ENCODE assay signal across 8 cellular contexts in the genomic region with DNA sequence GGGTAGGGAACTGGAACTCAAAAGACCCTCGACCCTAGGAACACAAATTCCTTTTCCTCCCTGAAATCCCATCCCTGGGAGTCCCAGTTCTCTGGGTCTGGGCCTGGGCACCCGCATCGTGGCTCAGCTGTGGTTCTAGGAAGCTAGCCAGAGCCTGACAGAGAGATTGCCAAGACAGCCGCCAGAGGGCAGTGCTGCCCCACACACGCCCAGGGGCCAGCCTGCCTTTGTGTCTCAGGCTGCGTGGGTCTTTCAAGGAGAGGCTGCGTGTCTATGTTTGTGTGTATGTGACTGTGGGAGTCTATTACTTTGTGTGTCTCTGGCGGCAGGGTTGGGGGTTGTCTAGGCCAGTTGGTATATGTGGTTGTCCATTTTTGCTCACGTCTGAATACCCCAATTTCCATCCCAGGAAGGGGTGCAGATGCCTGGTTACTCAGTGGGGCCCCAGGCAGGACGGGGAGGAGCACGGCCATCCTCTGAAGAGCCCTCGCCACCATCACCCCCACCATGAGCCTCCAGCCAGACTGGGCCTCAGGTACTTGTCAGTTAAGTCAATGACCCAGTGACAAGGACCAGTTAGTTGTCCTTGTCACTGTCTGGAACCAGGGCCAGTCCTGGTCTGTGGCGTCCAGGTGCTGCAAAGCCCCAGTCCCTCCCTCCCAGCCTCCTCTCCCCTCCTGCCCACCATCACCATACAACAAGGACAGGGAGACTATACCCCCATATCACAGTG. TPM values are rescaled to one million over a fixed set of nuclear protein-coding genes. Genes with fewer than 3 reads are reported as not detected.
DNase-seq lines count a peak whose midpoint lies in the region; ATAC-seq and TF ChIP-seq lines count a peak whose summit lies in the region.

No MANE protein-coding gene starts in this region.

- ATAC-seq in GM19463 (IDR thresholded peaks at IDR 0.05; ENCODE audit: unreplicated experiment), result peak; percentile 70

- H3K27me3 ChIP-seq in MG63, result no peaks in the 10 kb centered on the region
- H3K27me3 ChIP-seq in ovary, result no peaks in the 10 kb centered on the region
- H3K27me3 ChIP-seq in tibial nerve, result peaks cover 0 to 30% of the 10 kb centered on the region in 2 donors

- H3K4me3 ChIP-seq in MG63, result no peak overlapping the region
- H3K4me3 ChIP-seq in ovary, result no peak overlapping the region
- H3K4me3 ChIP-seq in tibial nerve, result no peak overlapping the region

- H3K9me3 Mint-ChIP-seq in activated naive CD4-positive, alpha-beta T cell treated with anti-CD3 and anti-CD28 coated beads for 36 hours, result no peaks in the 10 kb centered on the region

- TF ChIP-seq POLR2A in ovary (IDR thresholded peaks at IDR 0.05) (no peak), tibial nerve (IDR thresholded peaks at IDR 0.05) (no peak)

- no peaks in the 10 kb centered on the region for H3K4me1 ChIP-seq in ovary (ENCODE audit: insufficient read depth)
- peaks cover 0 to 25% (median 13%) of the 10 kb centered on the region in 4 donors for H3K4me1 ChIP-seq in tibial nerve

- H3K9me3 ChIP-seq in MG63 (no peaks in the 10 kb centered on the region), ovary (no peaks in the 10 kb centered on the region), tibial nerve (no peaks in the 10 kb centered on the region)

- H3K27ac Mint-ChIP-seq in activated naive CD4-positive, alpha-beta T cell treated with anti-CD3 and anti-CD28 coated beads for 36 hours, result no peak overlapping the region

- H3K4me1 Mint-ChIP-seq in activated naive CD4-positive, alpha-beta T cell treated with anti-CD3 and anti-CD28 coated beads for 36 hours (ENCODE audit: low read depth), result peaks cover 11% of the 10 kb centered on the region

- peak; percentile 96 for TF ChIP-seq CTCF in C4-2B (conservative IDR thresholded peaks at IDR 0.05)
- TF ChIP-seq CTCF in ovary (IDR thresholded peaks at IDR 0.05), result peak; percentile 73 to 84 (median 82)
- TF ChIP-seq CTCF in tibial nerve (IDR thresholded peaks at IDR 0.05), result peak; percentile 88 to 95 (median 93)

- peak; percentile 56 for DNase-seq in MG63
- DNase-seq in SK-N-DZ (ENCODE audit: low spot score), result peak; percentile 74
- peak; percentile 84 for DNase-seq in activated naive CD4-positive, alpha-beta T cell treated with anti-CD3 and anti-CD28 coated beads for 36 hours
- DNase-seq in germinal center (ENCODE audit: low spot score), result peak; percentile 85
- DNase-seq in ovary, result peak; percentile 67 to 88 (median 80)
- peak; percentile 62 to 77 for DNase-seq in tibial nerve (ENCODE audit: low spot score in 2 of 2)

- no peak overlapping the region for H3K4me3 Mint-ChIP-seq in activated naive CD4-positive, alpha-beta T cell treated with anti-CD3 and anti-CD28 coated beads for 36 hours

- H3K36me3 ChIP-seq in MG63 (no peaks in the 10 kb centered on the region), ovary (no peaks in the 10 kb centered on the region), tibial nerve (no peaks in the 10 kb centered on the region)

- no peak for TF ChIP-seq EP300 in ovary (IDR thresholded peaks at IDR 0.05)
- TF ChIP-seq EP300 in tibial nerve (IDR thresholded peaks at IDR 0.05), result no peak

- 14 to 24% (median 15%) methylated on average over 13 of the region's 13 CpGs for WGBS in ovary, 3 donors
- WGBS in tibial nerve, 2 donors, result 14 to 15% methylated on average over 10 to 13 of the region's 13 CpGs

- no peaks in the 10 kb centered on the region for H3K36me3 Mint-ChIP-seq in activated naive CD4-positive, alpha-beta T cell treated with anti-CD3 and anti-CD28 coated beads for 36 hours (ENCODE audit: low read depth)

- intact Hi-C loops in activated naive CD4-positive, alpha-beta T cell treated with anti-CD3 and anti-CD28 coated beads for 36 hours (cut with micrococcal nuclease), result loop anchor here (1.0 to 10.0 kb wide), 7 partner anchors 69 to 1219 kb away; no protein-coding TSS in a partner anchor
- intact Hi-C loops in ovary (cut with DNase I), result loop anchor here in 3 of 4 donors (2.0 to 10.0 kb wide), 6 partner anchors 225 to 679 kb away; partner anchors contain the start of gene OR1K1 (in 1 of the 3)

- H3K27ac ChIP-seq in C4-2B (no peak overlapping the region), ovary (no peak overlapping the region), tibial nerve (no peak overlapping the region)

- peaks cover 22% of the 10 kb centered on the region for H3K27me3 Mint-ChIP-seq in activated naive CD4-positive, alpha-beta T cell treated with anti-CD3 and anti-CD28 coated beads for 36 hours (ENCODE audit: low read depth)

- CTCF ChIA-PET in activated naive CD4-positive, alpha-beta T cell treated with anti-CD3 and anti-CD28 coated beads for 36 hours (lab: Charles Lee), result interaction anchor here (0.6 to 8.6 kb wide), 41 partner anchors 9 to 1646 kb away, joined by 3 to 188 read pairs (median 4); partner anchors contain the start of genes MORN5 and NDUFA8

RNA-seq across cellular contexts. Expression of gene TTLL11, which starts 32.2 kb away (rescaled TPM):
- 3.2 and 4.0 TPM in 2 replicates for total RNA-seq in MG63 (2014; rRNA removed; shearing (Covaris generic); ENCODE audit: low replicate concordance)
- 4.8 and 9.5 TPM in 2 replicates for polyA plus RNA-seq in SK-N-DZ (2014; cell fraction: cytosol; rRNA removed)
- 7.7 and 12.8 TPM in 2 replicates for polyA plus RNA-seq in SK-N-DZ (2014; cell fraction: nucleus; rRNA removed)
- under 1 TPM; 0.84 to 0.86 TPM for total RNA-seq in activated naive CD4-positive, alpha-beta T cell treated with anti-CD3 and anti-CD28 coated beads for 36 hours
- total RNA-seq in ovary (10 to 100 TPM in 3 of 7 donors, 1 to 10 TPM in 4; 7.5 to 13.5 (median 9.2) TPM), tibial nerve (10 to 100 TPM in 3 of 4 donors, 1 to 10 TPM in 1; 9.8 to 18.6 (median 15.6) TPM)
- 10 to 100 TPM in 1 of 2 donors, 1 to 10 TPM in 1; 6.1 to 10.4 TPM for polyA plus RNA-seq in ovary

RNA-seq across cellular contexts. Expression of gene NDUFA8, which starts 34.3 kb away (rescaled TPM):
- total RNA-seq in MG63 (2014; rRNA removed; shearing (Covaris generic); ENCODE audit: low replicate concordance), result 44.8 and 68.0 TPM in 2 replicates
- polyA plus RNA-seq in SK-N-DZ (2014; cell fraction: cytosol; rRNA removed), result 38.0 and 51.3 TPM in 2 replicates
- polyA plus RNA-seq in SK-N-DZ (2014; cell fraction: nucleus; rRNA removed), result 43.3 and 50.4 TPM in 2 replicates
- total RNA-seq in activated naive CD4-positive, alpha-beta T cell treated with anti-CD3 and anti-CD28 coated beads for 36 hours, result 10 to 100 TPM; 45.5 to 47.9 TPM
- total RNA-seq in ovary (10 to 100 TPM; 17.2 to 37.6 (median 32.0) TPM), tibial nerve (10 to 100 TPM; 18.0 to 26.0 (median 22.5) TPM)
- 10 to 100 TPM; 49.8 to 88.0 TPM for polyA plus RNA-seq in ovary

RNA-seq across cellular contexts. Expression of gene MORN5, which starts 34.4 kb away (rescaled TPM):
- not detected in 2 replicates for total RNA-seq in MG63 (2014; rRNA removed; shearing (Covaris generic); ENCODE audit: low replicate concordance)
- polyA plus RNA-seq in SK-N-DZ (2014; cell fraction: cytosol; rRNA removed), result not detected in 2 replicates
- not detected in 2 replicates for polyA plus RNA-seq in SK-N-DZ (2014; cell fraction: nucleus; rRNA removed)
- not detected for total RNA-seq in activated naive CD4-positive, alpha-beta T cell treated with anti-CD3 and anti-CD28 coated beads for 36 hours
- 10 to 100 TPM in 1 of 7 donors, 1 to 10 TPM in 2, under 1 TPM in 2, not detected in 2; 0.63 to 25.4 (median 1.6) TPM for total RNA-seq in ovary
- 1 to 10 TPM in 1 of 2 donors, under 1 TPM in 1; 0.86 to 3.0 TPM for polyA plus RNA-seq in ovary
- total RNA-seq in tibial nerve, result 1 to 10 TPM in 1 of 4 donors, not detected in 3; 1.8 TPM
